Comparison of ENCODE assay signal across 8 cellular contexts in the genomic region with DNA sequence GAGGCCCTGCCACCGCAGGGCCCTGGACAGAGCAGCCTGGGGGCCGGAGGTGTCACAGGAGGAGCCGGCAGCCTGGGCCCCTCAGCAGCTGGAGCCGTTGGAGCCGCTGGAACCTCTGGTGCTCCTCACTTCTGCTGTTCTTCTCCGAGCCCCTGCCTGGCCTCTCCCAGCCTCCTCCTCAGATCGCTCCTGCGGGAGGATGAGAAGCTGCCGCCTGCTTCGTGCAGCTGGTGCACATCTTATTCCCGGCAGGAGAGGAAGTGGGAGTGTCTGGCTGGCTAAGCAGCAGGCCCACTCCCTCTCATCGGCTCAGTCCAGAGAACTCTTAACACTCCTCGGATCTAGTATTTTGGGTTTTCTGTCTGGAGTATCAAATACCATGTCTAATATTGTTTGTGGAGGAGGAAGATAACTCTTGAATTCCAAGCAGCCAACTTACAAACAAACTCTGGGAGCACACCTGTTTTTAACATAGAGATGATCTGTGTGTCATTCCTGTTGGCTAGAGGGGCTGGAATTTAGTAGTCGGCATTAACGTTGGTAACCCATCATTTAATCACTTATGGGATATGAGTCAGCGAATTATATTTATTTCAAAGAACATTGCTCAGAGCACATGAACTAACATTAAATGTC. TPM values are rescaled to one million over a fixed set of nuclear protein-coding genes. Genes with fewer than 3 reads are reported as not detected.
DNase-seq lines count a peak whose midpoint lies in the region; ATAC-seq and TF ChIP-seq lines count a peak whose summit lies in the region.
"Had no signal": no experiment of that assay in that cellular context is flagged by ENCODE, and none has a peak within 500 bp of the region (broad histone marks: within the 10 kb centered on the region; RNA-seq: fewer than 3 reads in every experiment).

No MANE protein-coding gene starts in this region.

- H3K27ac ChIP-seq in WERI-Rb-1 (peak overlapping the region; percentile 43), smooth muscle cell (ENCODE audit: low read depth) (peak overlapping the region; percentile 76)

- H3F3A ChIP-seq in smooth muscle cell (ENCODE audit: low read depth): peaks cover 11% of the 10 kb centered on the region

- intact Hi-C loops in left colon (cut with DNase I, micrococcal nuclease): no loop called here

- peaks cover 5% of the 10 kb centered on the region for H3K4me1 ChIP-seq in smooth muscle cell (ENCODE audit: low read depth)

- H3K9ac ChIP-seq in smooth muscle cell (ENCODE audit: low read depth): no peak overlapping the region

- ATAC-seq in left colon (peak; percentile 31), HG03159 (IDR thresholded peaks at IDR 0.05; ENCODE audit: unreplicated experiment) (no peak)

- TF ChIP-seq CTCF in WERI-Rb-1 (IDR thresholded peaks at IDR 0.05; ENCODE audit: low read depth, low read length): no peak
- TF ChIP-seq CTCF in smooth muscle cell (IDR thresholded peaks at IDR 0.05; ENCODE audit: borderline replicate concordance, insufficient read depth, poor library complexity, severe bottlenecking): no peak

- H3K9me3 ChIP-seq in WERI-Rb-1 (ENCODE audit: severe bottlenecking) (peaks cover 11% of the 10 kb centered on the region), smooth muscle cell (replicated peaks; ENCODE audit: low read depth) (no peaks in the 10 kb centered on the region)

- peak overlapping the region; percentile 67 for H3K4me2 ChIP-seq in smooth muscle cell

- peak; percentile 74 for DNase-seq in HCEC 1CT
- peak; percentile 81 for DNase-seq in WERI-Rb-1
- DNase-seq in left colon: no peak
- DNase-seq in smooth muscle cell (lab: John Stamatoyannopoulos, UW; ENCODE audit: unreplicated experiment): no peak
- no peak for DNase-seq in NCI-H2196 (lab: John Stamatoyannopoulos, UW; ENCODE audit: unreplicated experiment)
- DNase-seq in NCI-H774 (lab: John Stamatoyannopoulos, UW): no peak

- WGBS in smooth muscle cell (ENCODE audit: low lambda C conversion rate): 34% methylated on average over 16 of the region's 16 CpGs

- H2AFZ ChIP-seq in smooth muscle cell (ENCODE audit: low read depth): no peak overlapping the region

- no peak overlapping the region for H3K4me3 ChIP-seq in WERI-Rb-1 (ENCODE audit: low read depth, low read length)
- no peak overlapping the region for H3K4me3 ChIP-seq in smooth muscle cell

- H4K20me1 ChIP-seq in smooth muscle cell (ENCODE audit: low read depth): no peaks in the 10 kb centered on the region

- H3K79me2 ChIP-seq in smooth muscle cell (ENCODE audit: low read depth): peaks cover 55% of the 10 kb centered on the region

- peaks cover 69% of the 10 kb centered on the region for H3K36me3 ChIP-seq in WERI-Rb-1
- H3K36me3 ChIP-seq in smooth muscle cell (ENCODE audit: low read depth): no peaks in the 10 kb centered on the region

- H3K27me3 ChIP-seq in WERI-Rb-1 (ENCODE audit: insufficient read depth, low read depth, severe bottlenecking) (no peaks in the 10 kb centered on the region), smooth muscle cell (ENCODE audit: low read depth) (no peaks in the 10 kb centered on the region)

RNA-seq across cellular contexts. Expression of a gene that starts 37.1 kb away (rescaled TPM):
- total RNA-seq in left colon: not detected
- not detected in 2 replicates for total RNA-seq in smooth muscle cell
- 0.38 TPM in 1 of 2 replicates, not detected in the other for polyA plus RNA-seq in smooth muscle cell
- total RNA-seq: epithelial cell of proximal tubule had no signal

Comparison
In these comparisons a context has a peak if more than half of its experiments do, and no peak if none do; other contexts are left out.
1. DNase-seq: peak in HCEC 1CT (single experiment) and WERI-Rb-1 (single experiment); none in left colon (0 of 2), smooth muscle cell (single experiment), NCI-H2196 (single experiment) and NCI-H774 (single experiment).